In the genomic region with DNA sequence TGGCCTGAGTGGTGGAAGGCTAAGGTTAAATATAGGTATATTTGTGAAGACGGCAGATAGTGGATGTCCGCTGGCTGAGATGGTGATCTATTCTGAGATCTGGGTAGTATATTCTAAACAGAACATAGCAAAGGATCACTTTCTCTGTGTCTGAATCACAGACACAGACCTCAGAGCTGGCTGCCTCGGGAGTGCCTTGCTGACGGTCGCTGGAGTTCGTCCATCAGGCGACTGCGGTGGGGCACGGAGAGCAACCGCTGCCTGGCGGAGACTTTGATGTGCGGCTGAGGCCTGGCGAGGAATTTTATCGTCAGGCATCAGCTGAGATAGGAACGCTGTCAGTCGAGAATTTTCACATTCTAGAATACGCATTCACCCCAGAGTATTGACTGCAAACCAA, we compare ENCODE assay signal across 18 cellular contexts. TPM values are rescaled to one million over a fixed set of nuclear protein-coding genes. Genes with fewer than 3 reads are reported as not detected.
DNase-seq lines count a peak whose midpoint lies in the region; ATAC-seq and TF ChIP-seq lines count a peak whose summit lies in the region.
"Had no signal": no experiment of that assay in that cellular context is flagged by ENCODE, and none has a peak within 500 bp of the region (broad histone marks: within the 10 kb centered on the region; RNA-seq: fewer than 3 reads in every experiment).

No MANE protein-coding gene starts in this region.

- no peak overlapping the region for H3K18ac ChIP-seq in mesendoderm (ENCODE audit: low read length)

- H3K79me1 ChIP-seq in mesendoderm (ENCODE audit: low read length), result no peaks in the 10 kb centered on the region

- no peak overlapping the region for H2BK5ac ChIP-seq in mesendoderm (ENCODE audit: low read length)

- H2AFZ ChIP-seq in smooth muscle cell (ENCODE audit: low read depth), result no peak overlapping the region

- peaks cover 9% of the 10 kb centered on the region for H3K27me3 Mint-ChIP-seq in endothelial cell (ENCODE audit: unreplicated experiment)
- H3K27me3 Mint-ChIP-seq: activated CD8-positive, alpha-beta memory T cell treated with anti-CD3 and anti-CD28 coated beads, Interleukin-2, amount 10 ng/mL, durations not matched to agents 7 days and 5 days; stimulated activated naive CD8-positive, alpha-beta T cell treated with anti-CD3 and anti-CD28 coated beads, Interleukin-15, Interleukin-2, amounts not matched to agents 100 ng/mL and 50 ng/mL, for 24 hours had no signal

- no peak for TF ChIP-seq EP300 in tibial nerve (IDR thresholded peaks at IDR 0.05)

- no peak overlapping the region for H3K4me3 Mint-ChIP-seq in endothelial cell (ENCODE audit: unreplicated experiment)
- H3K4me3 Mint-ChIP-seq: activated CD8-positive, alpha-beta memory T cell treated with anti-CD3 and anti-CD28 coated beads, Interleukin-2, amount 10 ng/mL, durations not matched to agents 7 days and 5 days; stimulated activated naive CD8-positive, alpha-beta T cell treated with anti-CD3 and anti-CD28 coated beads, Interleukin-15, Interleukin-2, amounts not matched to agents 100 ng/mL and 50 ng/mL, for 24 hours had no signal

- H3K27ac ChIP-seq in mesendoderm (ENCODE audit: low read depth, low read length) (no peak overlapping the region), smooth muscle cell (ENCODE audit: low read depth) (peak overlapping the region; percentile 72), tibial nerve (no peak overlapping the region)
- H3K27ac ChIP-seq: coronary artery, KMS-11 had no signal

- no peak for ATAC-seq in HG02610 (IDR thresholded peaks at IDR 0.05; ENCODE audit: unreplicated experiment)
- ATAC-seq: activated CD8-positive, alpha-beta memory T cell treated with anti-CD3 and anti-CD28 coated beads, Interleukin-2, amount 10 ng/mL, durations not matched to agents 7 days and 5 days had no signal

- TF ChIP-seq POLR2A in tibial nerve (IDR thresholded peaks at IDR 0.05), result no peak

- H3K79me2 ChIP-seq in mesendoderm (ENCODE audit: control insufficient read depth, insufficient read depth, low read length) (no peaks in the 10 kb centered on the region), smooth muscle cell (ENCODE audit: low read depth) (no peaks in the 10 kb centered on the region)

- H3F3A ChIP-seq in smooth muscle cell (ENCODE audit: low read depth), result no peaks in the 10 kb centered on the region

- H2BK120ac ChIP-seq in mesendoderm (ENCODE audit: low read depth, low read length), result no peak overlapping the region

- H3K9me3 Mint-ChIP-seq in endothelial cell (ENCODE audit: unreplicated experiment), result no peaks in the 10 kb centered on the region
- H3K9me3 Mint-ChIP-seq: stimulated activated naive CD8-positive, alpha-beta T cell treated with anti-CD3 and anti-CD28 coated beads, Interleukin-15, Interleukin-2, amounts not matched to agents 100 ng/mL and 50 ng/mL, for 24 hours had no signal

- H3K9ac ChIP-seq in mesendoderm (ENCODE audit: low read length) (no peak overlapping the region), smooth muscle cell (ENCODE audit: low read depth) (peak overlapping the region; percentile 10)
- H3K9ac ChIP-seq: KMS-11 had no signal

- no peak overlapping the region for H3K4me2 ChIP-seq in mesendoderm (ENCODE audit: low read length)
- H3K4me2 ChIP-seq in smooth muscle cell, result peak overlapping the region; percentile 31
- H3K4me2 ChIP-seq: KMS-11 had no signal

- H3K23ac ChIP-seq in mesendoderm (ENCODE audit: low read length), result no peak overlapping the region

- H3K9me3 ChIP-seq in smooth muscle cell (replicated peaks; ENCODE audit: low read depth) (no peaks in the 10 kb centered on the region), tibial nerve (no peaks in the 10 kb centered on the region)

- no peak overlapping the region for H4K5ac ChIP-seq in mesendoderm (ENCODE audit: low read length)

- H3K4me1 ChIP-seq in mesendoderm (ENCODE audit: control insufficient read depth, low read depth, low read length) (peaks cover 3% of the 10 kb centered on the region), smooth muscle cell (ENCODE audit: low read depth) (no peaks in the 10 kb centered on the region), tibial nerve (no peaks in the 10 kb centered on the region)

- no peak overlapping the region for H3K4ac ChIP-seq in mesendoderm (ENCODE audit: low read depth, low read length)

- H4K8ac ChIP-seq in mesendoderm (ENCODE audit: low read depth, low read length), result no peak overlapping the region

- DNase-seq in H7 (peak; percentile 19), endothelial cell (ENCODE audit: low spot score) (no peak), mesendoderm (peak; percentile 42), smooth muscle cell (lab: John Stamatoyannopoulos, UW; ENCODE audit: unreplicated experiment) (no peak), tibial nerve (ENCODE audit: low spot score in 2 of 2) (no peak), dermis blood vessel endothelial cell (no peak)
- no peak for DNase-seq in stimulated activated CD4-positive, alpha-beta T cell treated with anti-CD3 and anti-CD28 coated beads, Interleukin-4, amount 100 ng/mL, for 1 hour
- DNase-seq: activated CD8-positive, alpha-beta memory T cell treated with anti-CD3 and anti-CD28 coated beads, Interleukin-2, amount 10 ng/mL, durations not matched to agents 7 days and 5 days; activated effector memory CD4-positive, alpha-beta T cell treated with anti-CD3 and anti-CD28 coated beads, Interleukin-2, amount 50 U/mL, for 16 hours; AML-193; GF-D8; NCI-H1436; stimulated activated CD4-positive, alpha-beta T cell treated with anti-CD3 and anti-CD28 coated beads, Interleukin-15, amount 100 ng/mL, for 24 hours; T-helper 1 cell had no signal

- H3K27me3 ChIP-seq in H7 (ENCODE audit: control insufficient read depth, insufficient read depth, low read length), result no peaks in the 10 kb centered on the region
- no peaks in the 10 kb centered on the region for H3K27me3 ChIP-seq in mesendoderm (ENCODE audit: insufficient read depth, low read length, poor library complexity)
- no peaks in the 10 kb centered on the region for H3K27me3 ChIP-seq in smooth muscle cell (ENCODE audit: low read depth)
- no peaks in the 10 kb centered on the region for H3K27me3 ChIP-seq in tibial nerve

- no peak for TF ChIP-seq CTCF in endothelial cell (IDR thresholded peaks at IDR 0.05; ENCODE audit: unreplicated experiment)
- no peak for TF ChIP-seq CTCF in smooth muscle cell (IDR thresholded peaks at IDR 0.05; ENCODE audit: borderline replicate concordance, insufficient read depth, poor library complexity, severe bottlenecking)
- no peak for TF ChIP-seq CTCF in tibial nerve (IDR thresholded peaks at IDR 0.05)

- H3K4me3 ChIP-seq in H7 (ENCODE audit: insufficient read depth, low read depth, low read length), result no peak overlapping the region
- no peak overlapping the region for H3K4me3 ChIP-seq in mesendoderm (ENCODE audit: low read length)
- no peak overlapping the region for H3K4me3 ChIP-seq in smooth muscle cell
- no peak overlapping the region for H3K4me3 ChIP-seq in tibial nerve
- H3K4me3 ChIP-seq: coronary artery had no signal

- H2BK15ac ChIP-seq in mesendoderm (replicated peaks; ENCODE audit: low read depth), result no peak overlapping the region

- WGBS in mesendoderm (ENCODE audit: extremely low coverage, insufficient coverage, low lambda C conversion rate), result no CpG with 5 or more reads among the region's 17 CpGs
- WGBS in smooth muscle cell (ENCODE audit: low lambda C conversion rate), result 66% methylated on average over 17 of the region's 17 CpGs
- 85 to 90% methylated on average over 17 of the region's 17 CpGs for WGBS in tibial nerve, 2 donors

- H2AK5ac ChIP-seq in mesendoderm (ENCODE audit: low read length), result no peak overlapping the region

- H4K20me1 ChIP-seq in smooth muscle cell (ENCODE audit: low read depth), result peaks cover 12% of the 10 kb centered on the region

- H3K36me3 ChIP-seq in H7 (replicated peaks; ENCODE audit: control insufficient read depth, insufficient read depth, low read length), result peaks cover 4% of the 10 kb centered on the region
- peaks cover 6% of the 10 kb centered on the region for H3K36me3 ChIP-seq in mesendoderm (ENCODE audit: control insufficient read depth, insufficient read depth, low read length)
- peaks cover 6% of the 10 kb centered on the region for H3K36me3 ChIP-seq in smooth muscle cell (ENCODE audit: low read depth)
- peaks cover 0 to 93% (median 0%) of the 10 kb centered on the region in 3 donors for H3K36me3 ChIP-seq in tibial nerve

- H3K4me1 Mint-ChIP-seq in endothelial cell (ENCODE audit: unreplicated experiment), result peaks cover 5% of the 10 kb centered on the region
- H3K4me1 Mint-ChIP-seq: activated CD8-positive, alpha-beta memory T cell treated with anti-CD3 and anti-CD28 coated beads, Interleukin-2, amount 10 ng/mL, durations not matched to agents 7 days and 5 days had no signal

- peaks cover 23% of the 10 kb centered on the region for H3K36me3 Mint-ChIP-seq in endothelial cell (ENCODE audit: low read depth, unreplicated experiment)

- H3K27ac Mint-ChIP-seq in endothelial cell (ENCODE audit: unreplicated experiment), result peak overlapping the region; percentile 26
- H3K27ac Mint-ChIP-seq: activated CD8-positive, alpha-beta memory T cell treated with anti-CD3 and anti-CD28 coated beads, Interleukin-2, amount 10 ng/mL, durations not matched to agents 7 days and 5 days; stimulated activated naive CD8-positive, alpha-beta T cell treated with anti-CD3 and anti-CD28 coated beads, Interleukin-15, Interleukin-2, amounts not matched to agents 100 ng/mL and 50 ng/mL, for 24 hours had no signal

- H3K56ac ChIP-seq in mesendoderm (ENCODE audit: low read length), result peak overlapping the region; percentile 49

RNA-seq across cellular contexts. Expression of a gene that starts 42.9 kb away (rescaled TPM):
- total RNA-seq in H7 (2014; rRNA removed; shearing (Covaris generic)), result 11.9 and 15.5 TPM in 2 replicates
- 23.9 TPM for total RNA-seq in endothelial cell (ENCODE audit: unreplicated experiment)
- polyA plus RNA-seq in mesendoderm (2013, experiment 1 of 2), result 12.4 TPM
- 12.0 TPM for polyA plus RNA-seq in mesendoderm (2013, experiment 2 of 2)
- 6.3 and 10.6 TPM in 2 replicates for total RNA-seq in smooth muscle cell
- polyA plus RNA-seq in smooth muscle cell, result 9.4 and 10.8 TPM in 2 replicates
- 10 to 100 TPM; 16.3 to 28.0 (median 21.0) TPM for total RNA-seq in tibial nerve
- 10.0 and 10.2 TPM in 2 replicates for total RNA-seq in dermis blood vessel endothelial cell

RNA-seq across cellular contexts. Expression of a gene that starts 51.1 kb away (rescaled TPM):
- total RNA-seq in H7 (2014; rRNA removed; shearing (Covaris generic)), result 62.2 and 78.2 TPM in 2 replicates
- total RNA-seq in endothelial cell (ENCODE audit: unreplicated experiment) (65.8 TPM), smooth muscle cell (46.1 and 53.6 TPM in 2 replicates), tibial nerve (10 to 100 TPM; 19.2 to 45.3 (median 34.1) TPM), dermis blood vessel endothelial cell (49.5 and 122 TPM in 2 replicates)
- 106 TPM for polyA plus RNA-seq in mesendoderm (2013, experiment 1 of 2)
- 104 TPM for polyA plus RNA-seq in mesendoderm (2013, experiment 2 of 2)
- 38.5 and 52.8 TPM in 2 replicates for polyA plus RNA-seq in smooth muscle cell

Comparison
In these comparisons a context has a peak if more than half of its experiments do, and no peak if none do; other contexts are left out.
1. DNase-seq: peak in H7 (single experiment) and mesendoderm (single experiment); none in endothelial cell (single experiment), smooth muscle cell (single experiment), stimulated activated CD4-positive, alpha-beta T cell treated with anti-CD3 and anti-CD28 coated beads, Interleukin-4, amount 100 ng/mL, for 1 hour (single experiment), tibial nerve (0 of 2) and dermis blood vessel endothelial cell (single experiment).